Comparison of ENCODE assay signal across 1 cellular context in genomic region chr2:10844083-10844482, GRCh38.
TF ChIP-seq lines count a peak whose summit lies in the region.

No MANE protein-coding gene starts in this region.

TF ChIP-seq in HCT116, 20 proteins besides CTCF, POLR2A, EP300 and RAD21 (continued from another document):
- TF ChIP-seq EZH2phosphoT487 (IDR thresholded peaks at IDR 0.05; ENCODE audit: borderline replicate concordance) (no peak), SRF (IDR thresholded peaks at IDR 0.05; ENCODE audit: low read depth) (no peak), ELF1 (IDR thresholded peaks at IDR 0.05; ENCODE audit: borderline replicate concordance, low read depth) (no peak), ATF3 (IDR thresholded peaks at IDR 0.05) (no peak), YY1 (IDR thresholded peaks at IDR 0.05; ENCODE audit: extremely low read depth, insufficient replicate concordance, low read depth, low read length) (no peak), CEBPB (IDR thresholded peaks at IDR 0.05; ENCODE audit: low read depth) (no peak), SP1 (IDR thresholded peaks at IDR 0.05; ENCODE audit: low read depth) (no peak), CBX3 (IDR thresholded peaks at IDR 0.05; ENCODE audit: low read depth) (no peak), FOSL1 (IDR thresholded peaks at IDR 0.05; ENCODE audit: low read depth) (no peak), JUND (IDR thresholded peaks at IDR 0.05) (no peak), TCF7L2 (IDR thresholded peaks at IDR 0.05; ENCODE audit: borderline replicate concordance, extremely low read depth, insufficient read depth, insufficient read length) (no peak)
